Comparison of ENCODE assay signal across 19 cellular contexts in genomic region chr17:73455050-73455687, GRCh38.
DNase-seq lines count a peak whose midpoint lies in the region; ATAC-seq and TF ChIP-seq lines count a peak whose summit lies in the region.
"Had no signal": no experiment of that assay in that cellular context is flagged by ENCODE, and none has a peak within 500 bp of the region (broad histone marks: within the 10 kb centered on the region; RNA-seq: fewer than 3 reads in every experiment).

No MANE protein-coding gene starts in this region.

- H3K4me2 ChIP-seq in MM.1S (ENCODE audit: low read depth, low read length): no peak overlapping the region
- H3K4me2 ChIP-seq: BLaER1, GM23338 had no signal

- no peak overlapping the region for H3K4me3 ChIP-seq in HEK293 (ENCODE audit: low read depth, low read length)
- no peak overlapping the region for H3K4me3 ChIP-seq in MM.1S (ENCODE audit: low read length)
- H3K4me3 ChIP-seq: BLaER1, GM23338 had no signal

- H3K27me3 ChIP-seq in MM.1S (replicated peaks; ENCODE audit: insufficient read depth, low read length): peaks cover 68% of the 10 kb centered on the region
- H3K27me3 ChIP-seq: BLaER1 had no signal

- CTCF ChIA-PET in HEK293 (lab: Yijun Ruan, JAX): interaction anchor here (0.6 kb wide), 1 partner anchor 84 kb away, joined by 4 read pairs; no protein-coding TSS in a partner anchor

- H3K4me1 ChIP-seq in HEK293 (ENCODE audit: control insufficient read depth, insufficient read depth, low read length): no peaks in the 10 kb centered on the region
- H3K4me1 ChIP-seq in MM.1S (ENCODE audit: low read length): no peaks in the 10 kb centered on the region
- H3K4me1 ChIP-seq: BLaER1 had no signal

- peak; percentile 20 for DNase-seq in NCI-H748 treated with DMSO at 0.1 percent for 48 hours (lab: John Stamatoyannopoulos, UW)
- DNase-seq in head of caudate nucleus: peak in 33 of 42 donors; percentile 4 to 64 (median 49)
- DNase-seq in sciatic nerve (ENCODE audit: low spot score): no peak
- DNase-seq in activated CD4-positive, alpha-beta T cell treated with anti-CD3 and anti-CD28 coated beads, Interleukin-2, amount 50 U/mL, for 4 hours: no peak
- DNase-seq in EL: no peak
- no peak for DNase-seq in MM.1S
- DNase-seq: activated CD4-positive, alpha-beta T cell treated with anti-CD3 and anti-CD28 coated beads for 4 hours; DND-41; effector memory CD4-positive, alpha-beta T cell; Kasumi-1; left ventricle myocardium superior; naive B cell; SHP77 treated with DMSO at 0.1 percent for 48 hours; T1000 had no signal

- no peaks in the 10 kb centered on the region for H3K79me2 ChIP-seq in MM.1S (ENCODE audit: low read length)

- no peaks in the 10 kb centered on the region for H3K9me2 ChIP-seq in MM.1S (replicated peaks; ENCODE audit: insufficient read depth, low read length)

- intact Hi-C loops in head of caudate nucleus (cut with DNase I) (no loop called here), sciatic nerve (cut with DNase I) (no loop called here)

- H3K36me3 ChIP-seq in HEK293 (ENCODE audit: control insufficient read depth in 2 of 2, insufficient read depth in 1 of 2, low read length in 2 of 2): peaks cover 0 to 3% of the 10 kb centered on the region in 2 experiments; a peak in 1 of 3 replicates
- no peaks in the 10 kb centered on the region for H3K36me3 ChIP-seq in MM.1S (replicated peaks; ENCODE audit: insufficient read depth, low read length)

- TF ChIP-seq CTCF in HEK293 (tag by site-specific recombination; IDR thresholded peaks at IDR 0.05) (no peak), MM.1S (IDR thresholded peaks at IDR 0.05; ENCODE audit: low read length) (no peak)

- POLR2A ChIA-PET in HEK293 (lab: Yijun Ruan, JAX): no interaction called here

- H3F3A ChIP-seq in MM.1S (ENCODE audit: insufficient read depth, low read length): no peaks in the 10 kb centered on the region

- no peak overlapping the region for H2AFZ ChIP-seq in MM.1S (ENCODE audit: low read length)
- H2AFZ ChIP-seq: GM23338 had no signal

- H3K9ac ChIP-seq in MM.1S (ENCODE audit: low read length): no peak overlapping the region
- H3K9ac ChIP-seq: BLaER1 had no signal

- no peaks in the 10 kb centered on the region for H4K20me1 ChIP-seq in MM.1S (ENCODE audit: insufficient read depth, low read length)
- H4K20me1 ChIP-seq: BLaER1 had no signal

- H3K27ac ChIP-seq in HEK293 (ENCODE audit: extremely low read depth, low read depth, low read length) (no peak overlapping the region), MM.1S (ENCODE audit: low read length) (no peak overlapping the region)
- H3K27ac ChIP-seq: BLaER1 had no signal

- peak; percentile 63 for ATAC-seq in sciatic nerve
- ATAC-seq in HG02973 (IDR thresholded peaks at IDR 0.05; ENCODE audit: unreplicated experiment): no peak
- ATAC-seq: activated naive CD4-positive, alpha-beta T cell treated with anti-CD3 and anti-CD28 coated beads, Interleukin-2, amount 50 U/mL, for 72 hours; GM23338; left ventricle myocardium superior had no signal

- H3K9me3 ChIP-seq in HEK293 (ENCODE audit: control insufficient read depth, insufficient read depth, low read depth, low read length) (no peaks in the 10 kb centered on the region), MM.1S (replicated peaks; ENCODE audit: insufficient read depth, low read length) (no peaks in the 10 kb centered on the region)

TF ChIP-seq in HEK293, 187 proteins besides CTCF, POLR2A, EP300 and RAD21:
- TF ChIP-seq ZNF133 (tag by site-specific recombination; IDR thresholded peaks at IDR 0.05): no peak
- no peak for TF ChIP-seq ZNF837 (tag by site-specific recombination; IDR thresholded peaks at IDR 0.05)
- peak; percentile 60 for TF ChIP-seq EGR2 (tag by site-specific recombination; IDR thresholded peaks at IDR 0.05; ENCODE audit: low read depth)
- no peak for TF ChIP-seq ZFP3 (tag by site-specific recombination; IDR thresholded peaks at IDR 0.05; ENCODE audit: low read depth)
- TF ChIP-seq HOXC10 (CRISPR knock-in tag; IDR thresholded peaks at IDR 0.05): no peak
- TF ChIP-seq ZNF169 (tag by site-specific recombination; IDR thresholded peaks at IDR 0.05): no peak
- peak; percentile 37; the same call in 1 of the 2 replicates for TF ChIP-seq ZFHX2 (tag by site-specific recombination; conservative IDR thresholded peaks at IDR 0.05)
- TF ChIP-seq KLF1 (tag by site-specific recombination; IDR thresholded peaks at IDR 0.05): peak; percentile 78
- TF ChIP-seq ZNF792 (tag by site-specific recombination; IDR thresholded peaks at IDR 0.05): no peak
TF ChIP-seq in HEK293: peak in this region for 3.

Comparison
In these comparisons a context has a peak if more than half of its experiments do, and no peak if none do; other contexts are left out.
1. DNase-seq: peak in NCI-H748 treated with DMSO at 0.1 percent for 48 hours (single experiment) and head of caudate nucleus (33 of 42); none in sciatic nerve (single experiment), activated CD4-positive, alpha-beta T cell treated with anti-CD3 and anti-CD28 coated beads, Interleukin-2, amount 50 U/mL, for 4 hours (0 of 2), EL (single experiment) and MM.1S (single experiment).